ENCODE assay signal across 1 cellular context in the genomic region with DNA sequence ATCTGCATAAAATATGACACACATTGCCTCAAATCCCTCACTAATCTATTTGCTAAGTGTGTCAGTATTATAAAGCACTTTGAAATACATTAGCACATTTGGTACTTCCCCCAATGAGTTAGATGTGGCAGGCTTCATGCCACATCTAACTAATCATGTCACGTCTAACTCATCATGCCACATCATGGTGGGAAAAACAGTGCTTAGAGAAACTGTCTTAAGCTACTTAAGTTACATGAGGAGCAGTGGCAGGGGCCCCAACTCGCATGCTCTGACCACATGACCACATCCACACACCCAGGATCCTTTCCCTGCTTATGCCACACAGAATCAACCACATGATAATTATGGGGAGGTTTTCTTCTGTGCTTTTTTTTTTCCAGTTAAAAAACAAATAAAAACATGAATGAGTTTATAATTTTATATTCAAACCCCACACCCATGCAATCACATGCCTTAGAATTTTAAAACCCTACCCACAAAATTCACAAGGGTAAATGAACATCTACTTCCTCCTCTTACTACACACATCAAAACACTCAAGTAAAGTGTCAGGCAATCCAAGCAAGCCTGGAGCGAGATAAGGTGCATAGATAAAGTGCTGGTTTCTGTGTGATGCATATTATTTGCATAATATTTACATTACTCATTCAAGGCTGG.
TF ChIP-seq lines count a peak whose summit lies in the region.

No MANE protein-coding gene starts in this region.

TF ChIP-seq in GM23338, 12 proteins besides CTCF, POLR2A, EP300 and RAD21 (continued from another document):
- TF ChIP-seq, protein P1, sequence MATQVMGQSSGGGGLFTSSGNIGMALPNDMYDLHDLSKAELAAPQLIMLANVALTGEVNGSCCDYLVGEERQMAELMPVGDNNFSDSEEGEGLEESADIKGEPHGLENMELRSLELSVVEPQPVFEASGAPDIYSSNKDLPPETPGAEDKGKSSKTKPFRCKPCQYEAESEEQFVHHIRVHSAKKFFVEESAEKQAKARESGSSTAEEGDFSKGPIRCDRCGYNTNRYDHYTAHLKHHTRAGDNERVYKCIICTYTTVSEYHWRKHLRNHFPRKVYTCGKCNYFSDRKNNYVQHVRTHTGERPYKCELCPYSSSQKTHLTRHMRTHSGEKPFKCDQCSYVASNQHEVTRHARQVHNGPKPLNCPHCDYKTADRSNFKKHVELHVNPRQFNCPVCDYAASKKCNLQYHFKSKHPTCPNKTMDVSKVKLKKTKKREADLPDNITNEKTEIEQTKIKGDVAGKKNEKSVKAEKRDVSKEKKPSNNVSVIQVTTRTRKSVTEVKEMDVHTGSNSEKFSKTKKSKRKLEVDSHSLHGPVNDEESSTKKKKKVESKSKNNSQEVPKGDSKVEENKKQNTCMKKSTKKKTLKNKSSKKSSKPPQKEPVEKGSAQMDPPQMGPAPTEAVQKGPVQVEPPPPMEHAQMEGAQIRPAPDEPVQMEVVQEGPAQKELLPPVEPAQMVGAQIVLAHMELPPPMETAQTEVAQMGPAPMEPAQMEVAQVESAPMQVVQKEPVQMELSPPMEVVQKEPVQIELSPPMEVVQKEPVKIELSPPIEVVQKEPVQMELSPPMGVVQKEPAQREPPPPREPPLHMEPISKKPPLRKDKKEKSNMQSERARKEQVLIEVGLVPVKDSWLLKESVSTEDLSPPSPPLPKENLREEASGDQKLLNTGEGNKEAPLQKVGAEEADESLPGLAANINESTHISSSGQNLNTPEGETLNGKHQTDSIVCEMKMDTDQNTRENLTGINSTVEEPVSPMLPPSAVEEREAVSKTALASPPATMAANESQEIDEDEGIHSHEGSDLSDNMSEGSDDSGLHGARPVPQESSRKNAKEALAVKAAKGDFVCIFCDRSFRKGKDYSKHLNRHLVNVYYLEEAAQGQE (IDR thresholded peaks at IDR 0.05; ENCODE audit: unreplicated experiment) = no peak
- TF ChIP-seq NANOG (IDR thresholded peaks at IDR 0.05; ENCODE audit: borderline replicate concordance) = no peak
